Comparison of ENCODE assay signal across 7 cellular contexts in genomic region chr2:200585730-200586643, GRCh38. TPM values are rescaled to one million over a fixed set of nuclear protein-coding genes. Genes with fewer than 3 reads are reported as not detected.
DNase-seq lines count a peak whose midpoint lies in the region; ATAC-seq and TF ChIP-seq lines count a peak whose summit lies in the region.

TSS of gene AOX1 (plus strand) at chr2:200586014. CDS start at chr2:200586109, 95 bp downstream.

- no peak for TF ChIP-seq EP300 in sigmoid colon (IDR thresholded peaks at IDR 0.05)

- no peak within 1 kb of the TSS for H2AFZ ChIP-seq in OCI-LY3 (ENCODE audit: low read depth, low read length)

- H3K4me1 ChIP-seq in OCI-LY3 (ENCODE audit: low read length) (no peaks in the 10 kb centered on the region), breast epithelium (no peaks in the 10 kb centered on the region), sigmoid colon (peaks cover 0 to 8% (median 7%) of the 10 kb centered on the region in 4 donors)

- H3K9me3 ChIP-seq in OCI-LY3 (ENCODE audit: insufficient read depth, low read length) (no peaks in the 10 kb centered on the region), breast epithelium (no peaks in the 10 kb centered on the region), sigmoid colon (no peaks in the 10 kb centered on the region)

- no peaks in the 10 kb centered on the region for H4K20me1 ChIP-seq in OCI-LY3 (ENCODE audit: insufficient read depth, low read length)

- intact Hi-C loops in breast epithelium (cut with DNase I; ENCODE audit: low total_unique reads) (loop anchor here (5.0 kb wide), 1 partner anchor 1376 kb away; no protein-coding TSS in a partner anchor), sigmoid colon (cut with DNase I) (loop anchor here (10.0 kb wide), 1 partner anchor 119 kb away; no protein-coding TSS in a partner anchor)

- H3K9ac ChIP-seq in OCI-LY3 (ENCODE audit: low read length) = no peak within 1 kb of the TSS

- H3K27ac ChIP-seq in OCI-LY3 (ENCODE audit: low read length) (no peak within 1 kb of the TSS), breast epithelium (peak within 1 kb of the TSS; percentile 73 to 91), sigmoid colon (peak within 1 kb of the TSS; percentile 57 to 83 (median 66))

- TF ChIP-seq CTCF in OCI-LY3 (IDR thresholded peaks at IDR 0.05; ENCODE audit: low read depth, low read length) (no peak), breast epithelium (IDR thresholded peaks at IDR 0.05) (no peak), sigmoid colon (IDR thresholded peaks at IDR 0.05) (no peak)

- peak within 1 kb of the TSS; percentile 14; the same call in 1 of the 2 replicates for H3K4me3 ChIP-seq in OCI-LY3 (ENCODE audit: low read length)
- peak within 1 kb of the TSS; percentile 67 to 78 (median 67) for H3K4me3 ChIP-seq in breast epithelium
- peak within 1 kb of the TSS; percentile 40 to 66 (median 48) for H3K4me3 ChIP-seq in sigmoid colon

- WGBS in sigmoid colon, 2 donors = 9 to 28% methylated on average over 62 of the region's 62 CpGs

- DNase-seq in breast epithelium (ENCODE audit: low spot score in 2 of 2) = no peak
- peak; percentile 81 for DNase-seq in iPS-NIHi11 (ENCODE audit: low spot score)
- peak; percentile 90 for DNase-seq in sigmoid colon
- DNase-seq in NCI-H2196 (lab: John Stamatoyannopoulos, UW; ENCODE audit: unreplicated experiment) = no peak

- 0 out of 2 replicates have a peak within 1 kb of the TSS, but pooled peaks have one; percentile 18 for H3K4me2 ChIP-seq in OCI-LY3 (ENCODE audit: low read length)

- H3K27me3 ChIP-seq in OCI-LY3 (ENCODE audit: low read depth, low read length) (no peaks in the 10 kb centered on the region), breast epithelium (no peaks in the 10 kb centered on the region), sigmoid colon (no peaks in the 10 kb centered on the region)

- TF ChIP-seq POLR2A in breast epithelium (IDR thresholded peaks at IDR 0.05) (no peak), sigmoid colon (IDR thresholded peaks at IDR 0.05) (no peak)

- H3K36me3 ChIP-seq in OCI-LY3 (replicated peaks; ENCODE audit: low read depth, low read length) = no peaks in the 10 kb centered on the region
- H3K36me3 ChIP-seq in breast epithelium = no peaks in the 10 kb centered on the region
- H3K36me3 ChIP-seq in sigmoid colon = no peaks in the 10 kb centered on the region

- H3K79me2 ChIP-seq in OCI-LY3 (ENCODE audit: low read length) = no peaks in the 10 kb centered on the region

- peak; percentile 58 for ATAC-seq in GM18502 (IDR thresholded peaks at IDR 0.05; ENCODE audit: poor library complexity, unreplicated experiment)
- ATAC-seq in HG03280 (IDR thresholded peaks at IDR 0.05; ENCODE audit: unreplicated experiment) = no peak

RNA-seq across cellular contexts. Expression of gene AOX1, which starts in this region (rescaled TPM):
- 100 to 1,000 TPM in 2 of 3 donors, 10 to 100 TPM in 1; 100.0 to 611 (median 111) TPM for total RNA-seq in breast epithelium
- 10 to 100 TPM; 20.8 to 65.5 (median 53.9) TPM for total RNA-seq in sigmoid colon
- polyA plus RNA-seq in sigmoid colon = 10 to 100 TPM in 1 of 3 donors, 1 to 10 TPM in 2; 1.6 to 27.0 (median 8.9) TPM

Comparison
In these comparisons a context has a peak if more than half of its experiments do, and no peak if none do; other contexts are left out.
1. H3K4me3 ChIP-seq: peak in every context shown above with its lines; median percentile 67 in breast epithelium; 48 in sigmoid colon; 14 in OCI-LY3.
2. DNase-seq: peak in iPS-NIHi11 (single experiment) and sigmoid colon (single experiment); none in breast epithelium (0 of 2) and NCI-H2196 (single experiment).